33 cellular contexts compared by ENCODE assay signal in genomic region chrX:153456704-153457103, GRCh38. TPM values are rescaled to one million over a fixed set of nuclear protein-coding genes. Genes with fewer than 3 reads are reported as not detected.
"Had no signal": no experiment of that assay in that cellular context is flagged by ENCODE, and none has a peak within 500 bp of the region (broad histone marks: within the 10 kb centered on the region; RNA-seq: fewer than 3 reads in every experiment).

No MANE protein-coding gene starts in this region.

- H3K4me3 ChIP-seq: lung, neural progenitor cell, sigmoid colon, smooth muscle cell, tibial nerve, uterus had no signal

- H3K27me3 ChIP-seq: neural progenitor cell, neutrophil, sigmoid colon, tibial nerve, uterus had no signal

- H3K4me3 Mint-ChIP-seq: immature natural killer cell; mesothelial cell of epicardium; naive B cell; natural killer cell; nephron progenitor cell; neural progenitor cell; stimulated activated memory B cell treated with anti-CD40 and anti-IgM and Interleukin-4, amounts not matched to agents 10 μg/mL and 1 μg/mL and 100 μg/mL, for 72 hours; stimulated activated naive CD8-positive, alpha-beta T cell treated with anti-CD3 and anti-CD28 coated beads, Interleukin-15, amount 100 ng/mL, for 72 hours; type B pancreatic cell had no signal

- H3K36me3 ChIP-seq: neural progenitor cell, uterus had no signal

- FAIRE-seq: islet of Langerhans had no signal

- H3K9ac ChIP-seq: neural progenitor cell, parathyroid adenoma had no signal

- H3K4me1 ChIP-seq: neural progenitor cell, parathyroid adenoma, tibial nerve, uterus had no signal

- H3K9me3 ChIP-seq: neutrophil, sigmoid colon, tibial nerve, uterus had no signal

- H3K4me1 Mint-ChIP-seq: immature natural killer cell; naive B cell; natural killer cell; nephron progenitor cell; neural progenitor cell; stimulated activated naive CD8-positive, alpha-beta T cell treated with anti-CD3 and anti-CD28 coated beads, Interleukin-15, amount 100 ng/mL, for 72 hours had no signal

- ATAC-seq: left lobe of liver; natural killer cell; stimulated activated memory B cell treated with anti-CD40 and anti-IgM and Interleukin-4, amounts not matched to agents 10 μg/mL and 1 μg/mL and 100 μg/mL, for 72 hours; stimulated activated naive CD8-positive, alpha-beta T cell treated with anti-CD3 and anti-CD28 coated beads, Interleukin-15, amount 100 ng/mL, for 72 hours had no signal

- DNase-seq: immature natural killer cell; mesendoderm; naive B cell; natural killer cell; nephron progenitor cell; sigmoid colon; stimulated activated CD4-positive, alpha-beta T cell treated with anti-CD3 and anti-CD28 coated beads, Interleukin-1b, Interleukin-23, amount 100 ng/mL, for 48 hours; stimulated activated CD4-positive, alpha-beta T cell treated with anti-CD3 and anti-CD28 coated beads, Interleukin-2, amount 100 ng/mL, for 48 hours; stimulated activated CD4-positive, alpha-beta T cell treated with anti-CD3 and anti-CD28 coated beads, Interleukin-4, amount 100 ng/mL, for 4 hours; stimulated activated CD8-positive, alpha-beta memory T cell treated with anti-CD3 and anti-CD28 coated beads, Interleukin-4, amount 100 ng/mL, for 48 hours; stimulated activated naive CD4-positive, alpha-beta T cell treated with Interleukin-2 at 50 U/mL for 16 hours; stimulated activated naive CD8-positive, alpha-beta T cell treated with anti-CD3 and anti-CD28 coated beads, Interleukin-15, amount 100 ng/mL, for 72 hours; uterus had no signal

- H3K27me3 Mint-ChIP-seq: naive B cell; stimulated activated memory B cell treated with anti-CD40 and anti-IgM and Interleukin-4, amounts not matched to agents 10 μg/mL and 1 μg/mL and 100 μg/mL, for 72 hours; stimulated activated naive CD8-positive, alpha-beta T cell treated with anti-CD3 and anti-CD28 coated beads, Interleukin-15, amount 100 ng/mL, for 72 hours; type B pancreatic cell had no signal

- H3K9me3 Mint-ChIP-seq: immature natural killer cell; naive B cell; natural killer cell; stimulated activated memory B cell treated with anti-CD40 and anti-IgM and Interleukin-4, amounts not matched to agents 10 μg/mL and 1 μg/mL and 100 μg/mL, for 72 hours; stimulated activated naive CD8-positive, alpha-beta T cell treated with anti-CD3 and anti-CD28 coated beads, Interleukin-15, amount 100 ng/mL, for 72 hours; type B pancreatic cell had no signal

- H3K27ac ChIP-seq: neural progenitor cell, neutrophil, parathyroid adenoma, sigmoid colon, tibial nerve, uterus had no signal

- H3K27ac Mint-ChIP-seq: immature natural killer cell; mesothelial cell of epicardium; naive B cell; natural killer cell; nephron progenitor cell; neural progenitor cell; stimulated activated memory B cell treated with anti-CD40 and anti-IgM and Interleukin-4, amounts not matched to agents 10 μg/mL and 1 μg/mL and 100 μg/mL, for 72 hours; type B pancreatic cell had no signal

- H3K36me3 Mint-ChIP-seq: natural killer cell, type B pancreatic cell had no signal

RNA-seq across cellular contexts. Expression of gene TREX2, which starts 10.8 kb away (rescaled TPM):
- total RNA-seq: occipital lobe had no signal

RNA-seq across cellular contexts. Expression of gene BGN, which starts 38.1 kb away (rescaled TPM):
- total RNA-seq: mononuclear cell, natural killer cell had no signal
- polyA plus RNA-seq: immature natural killer cell had no signal

RNA-seq across cellular contexts. Expression of gene PNMA6E, which starts 55.6 kb away (rescaled TPM):
- total RNA-seq: kidney epithelial cell, left lobe of liver, lung, mesothelial cell of epicardium, natural killer cell, occipital lobe, osteocyte, posterior vena cava, pulmonary artery endothelial cell, right cardiac atrium, sigmoid colon, smooth muscle cell, temporal lobe, tibial nerve, ureter, uterus had no signal
- polyA plus RNA-seq: immature natural killer cell, right cardiac atrium, sigmoid colon, smooth muscle cell had no signal
